In genomic region chr6:44057238-44057930, GRCh38 we compare ENCODE assay signal across 15 cellular contexts.
DNase-seq lines count a peak whose midpoint lies in the region; ATAC-seq, FAIRE-seq and TF ChIP-seq lines count a peak whose summit lies in the region.
"Had no signal": no experiment of that assay in that cellular context is flagged by ENCODE, and none has a peak within 500 bp of the region (broad histone marks: within the 10 kb centered on the region; RNA-seq: fewer than 3 reads in every experiment).

No MANE protein-coding gene starts in this region.

- H3K9me2 ChIP-seq in GM23248 (ENCODE audit: insufficient read depth) = no peaks in the 10 kb centered on the region

- H3K9me3 Mint-ChIP-seq in astrocyte (ENCODE audit: unreplicated experiment) = peaks cover 11% of the 10 kb centered on the region
- H3K9me3 Mint-ChIP-seq in stimulated activated memory B cell treated with anti-CD40 and anti-IgM and Interleukin-4, amounts not matched to agents 10 μg/mL and 1 μg/mL and 100 μg/mL, for 72 hours = peaks cover 5% of the 10 kb centered on the region
- H3K9me3 Mint-ChIP-seq: activated T-helper 17 cell treated with anti-CD3 and anti-CD28 coated beads, Interleukin-2, amount 50 U/mL, for 72 hours had no signal

- H3F3A ChIP-seq in GM23248 (ENCODE audit: insufficient read depth) = peaks cover 70% of the 10 kb centered on the region

- H3K36me3 ChIP-seq in GM23248 (ENCODE audit: low read depth) (no peaks in the 10 kb centered on the region), astrocyte (ENCODE audit: insufficient read depth, low read length) (no peaks in the 10 kb centered on the region), stomach (no peaks in the 10 kb centered on the region)
- H3K36me3 ChIP-seq: prostate gland had no signal

- H3K27ac ChIP-seq in GM23248 (peak overlapping the region; percentile 88), astrocyte (ENCODE audit: low read depth, low read length) (peak overlapping the region; percentile 93), right cardiac atrium (ENCODE audit: low read length) (peak overlapping the region; percentile 40), stomach (peak overlapping the region in 4 of 5 donors; percentile 76 to 83 (median 80))

- TF ChIP-seq POLR2A in stomach (IDR thresholded peaks at IDR 0.05) = no peak

- peaks cover 85% of the 10 kb centered on the region for H3K4me1 ChIP-seq in GM23248 (ENCODE audit: insufficient read depth)
- peaks cover 81% of the 10 kb centered on the region for H3K4me1 ChIP-seq in astrocyte (ENCODE audit: insufficient read depth, low read length)
- H3K4me1 ChIP-seq in right cardiac atrium (ENCODE audit: control insufficient read depth, insufficient read depth, low read length) = peaks cover 31% of the 10 kb centered on the region
- H3K4me1 ChIP-seq in stomach = peaks cover 23 to 63% (median 33%) of the 10 kb centered on the region in 4 donors
- H3K4me1 ChIP-seq: prostate gland had no signal

- TF ChIP-seq CTCF in astrocyte (IDR thresholded peaks at IDR 0.05; ENCODE audit: insufficient read depth, low read depth, low read length) (no peak), stomach (IDR thresholded peaks at IDR 0.05) (no peak)

- peaks cover 50% of the 10 kb centered on the region for H3K4me1 Mint-ChIP-seq in astrocyte (ENCODE audit: low read depth, unreplicated experiment)
- peaks cover 7% of the 10 kb centered on the region for H3K4me1 Mint-ChIP-seq in stimulated activated memory B cell treated with anti-CD40 and anti-IgM and Interleukin-4, amounts not matched to agents 10 μg/mL and 1 μg/mL and 100 μg/mL, for 72 hours
- H3K4me1 Mint-ChIP-seq: activated T-helper 17 cell treated with anti-CD3 and anti-CD28 coated beads, Interleukin-2, amount 50 U/mL, for 72 hours had no signal

- H3K4me2 ChIP-seq in GM23248 (ENCODE audit: unreplicated experiment) (peak overlapping the region; percentile 29), astrocyte (ENCODE audit: low read length) (peak overlapping the region; percentile 64)

- H3K4me3 ChIP-seq in GM23248 (no peak overlapping the region), astrocyte (ENCODE audit: insufficient read depth, low read depth, low read length) (no peak overlapping the region), right cardiac atrium (ENCODE audit: low read length) (no peak overlapping the region), stomach (no peak overlapping the region)
- H3K4me3 ChIP-seq: lung, prostate gland had no signal

- H3K27ac Mint-ChIP-seq in astrocyte (ENCODE audit: unreplicated experiment) = peak overlapping the region; percentile 59
- H3K27ac Mint-ChIP-seq in stimulated activated memory B cell treated with anti-CD40 and anti-IgM and Interleukin-4, amounts not matched to agents 10 μg/mL and 1 μg/mL and 100 μg/mL, for 72 hours = no peak overlapping the region

- H3K27me3 ChIP-seq in GM23248 (replicated peaks; ENCODE audit: insufficient read depth) = no peaks in the 10 kb centered on the region
- no peaks in the 10 kb centered on the region for H3K27me3 ChIP-seq in astrocyte (ENCODE audit: insufficient read depth, low read length)
- no peaks in the 10 kb centered on the region for H3K27me3 ChIP-seq in right cardiac atrium (ENCODE audit: control insufficient read depth, insufficient read depth)
- H3K27me3 ChIP-seq in stomach = no peaks in the 10 kb centered on the region

- no peaks in the 10 kb centered on the region for H4K20me1 ChIP-seq in GM23248 (ENCODE audit: insufficient read depth)
- H4K20me1 ChIP-seq in astrocyte (ENCODE audit: insufficient read depth, low read length) = no peaks in the 10 kb centered on the region

- H3K9ac ChIP-seq in GM23248 = peak overlapping the region; percentile 57; the same call in 1 of the 2 replicates
- H3K9ac ChIP-seq in astrocyte (ENCODE audit: low read length) = peak overlapping the region; percentile 83

- H3K79me2 ChIP-seq in GM23248 (ENCODE audit: insufficient read depth) (no peaks in the 10 kb centered on the region), astrocyte (ENCODE audit: insufficient read depth, low read length) (no peaks in the 10 kb centered on the region)

- no peak for FAIRE-seq in astrocyte (lab: Jason Lieb, UNC)
- FAIRE-seq: bronchial epithelial cell, urothelium cell line had no signal

- in situ Hi-C loops in GM23248 (cut with MboI) = no loop called here

- TF ChIP-seq EP300 in stomach (IDR thresholded peaks at IDR 0.05) = no peak

- no peaks in the 10 kb centered on the region for H3K9me3 ChIP-seq in GM23248 (ENCODE audit: low read depth)
- H3K9me3 ChIP-seq in astrocyte (ENCODE audit: insufficient read depth, low read depth, low read length) = no peaks in the 10 kb centered on the region
- no peaks in the 10 kb centered on the region for H3K9me3 ChIP-seq in right cardiac atrium (ENCODE audit: control insufficient read depth, low read length)
- no peaks in the 10 kb centered on the region for H3K9me3 ChIP-seq in stomach
- H3K9me3 ChIP-seq: prostate gland had no signal

- H2AFZ ChIP-seq in GM23248 = no peak overlapping the region
- no peak overlapping the region for H2AFZ ChIP-seq in astrocyte (ENCODE audit: low read depth, low read length)

- no peaks in the 10 kb centered on the region for H3K36me3 Mint-ChIP-seq in astrocyte (ENCODE audit: low read depth, unreplicated experiment)
- peaks cover 15% of the 10 kb centered on the region for H3K36me3 Mint-ChIP-seq in stimulated activated memory B cell treated with anti-CD40 and anti-IgM and Interleukin-4, amounts not matched to agents 10 μg/mL and 1 μg/mL and 100 μg/mL, for 72 hours

- peak overlapping the region; percentile 70 for H3K4me3 Mint-ChIP-seq in astrocyte (ENCODE audit: unreplicated experiment)
- no peak overlapping the region for H3K4me3 Mint-ChIP-seq in stimulated activated memory B cell treated with anti-CD40 and anti-IgM and Interleukin-4, amounts not matched to agents 10 μg/mL and 1 μg/mL and 100 μg/mL, for 72 hours

- no peaks in the 10 kb centered on the region for H3K27me3 Mint-ChIP-seq in astrocyte (ENCODE audit: low read depth, unreplicated experiment)
- H3K27me3 Mint-ChIP-seq in stimulated activated memory B cell treated with anti-CD40 and anti-IgM and Interleukin-4, amounts not matched to agents 10 μg/mL and 1 μg/mL and 100 μg/mL, for 72 hours = peaks cover 48% of the 10 kb centered on the region

- no peak for DNase-seq in GM23248
- DNase-seq in astrocyte (ENCODE audit: low read depth) = no peak
- DNase-seq in right cardiac atrium = no peak
- no peak for DNase-seq in stomach
- DNase-seq in DMS153 (lab: John Stamatoyannopoulos, UW) = no peak
- no peak for DNase-seq in kidney glomerular epithelial cell (lab: John Stamatoyannopoulos, UW)
- DNase-seq: activated CD4-positive, alpha-beta T cell treated with anti-CD3 and anti-CD28 coated beads for 4 hours; SHP77 had no signal

- 62 to 67% methylated on average over 4 of the region's 4 CpGs for WGBS in GM23248 (ENCODE audit: low coverage in 1 of 2, low lambda C conversion rate in 2 of 2, missing lambda C conversion rate in 2 of 2), 2 experiments
- 44% methylated on average over 4 of the region's 4 CpGs for WGBS in right cardiac atrium
- WGBS in stomach, 5 donors = 66 to 76% (median 69%) methylated on average over 4 of the region's 4 CpGs

- intact Hi-C loops in right cardiac atrium (cut with DNase I) = no loop called here
- intact Hi-C loops in stomach (cut with DNase I; ENCODE audit: low total_unique reads) = no loop called here

- no peak for ATAC-seq in right cardiac atrium
- no peak for ATAC-seq in stimulated activated memory B cell treated with anti-CD40 and anti-IgM and Interleukin-4, amounts not matched to agents 10 μg/mL and 1 μg/mL and 100 μg/mL, for 72 hours
- ATAC-seq in GM18861 (IDR thresholded peaks at IDR 0.05; ENCODE audit: unreplicated experiment) = no peak
- ATAC-seq: activated T-helper 17 cell treated with anti-CD3 and anti-CD28 coated beads, Interleukin-2, amount 50 U/mL, for 72 hours had no signal

Comparison
In these comparisons a context has a peak if more than half of its experiments do, and no peak if none do; other contexts are left out.
1. H3K27ac ChIP-seq: peak in every context shown above with its lines; median percentile 93 in astrocyte; 88 in GM23248; 80 in stomach; 40 in right cardiac atrium.